In genomic region chr2:191691016-191691725, GRCh38 we compare ENCODE assay signal across 8 cellular contexts. TPM values are rescaled to one million over a fixed set of nuclear protein-coding genes. Genes with fewer than 3 reads are reported as not detected.
A peak's percentile ranks its signal among the peaks of the same experiment; 100 is the strongest.
DNase-seq lines count a peak whose midpoint lies in the region; ATAC-seq and TF ChIP-seq lines count a peak whose summit lies in the region.

No MANE protein-coding gene starts in this region.

- WGBS in neuronal stem cell (ENCODE audit: extremely low coverage in 2 of 2, insufficient read length in 2 of 2, insufficient replicate concordance in 1 of 2), 2 donors: no CpG with 5 or more reads among the region's 5 CpGs

- H3K36me3 ChIP-seq in fibroblast of lung (ENCODE audit: control insufficient read depth, insufficient read depth, low read length): no peaks in the 10 kb centered on the region
- H3K36me3 ChIP-seq in neuronal stem cell (replicated peaks in 1 of 2; ENCODE audit: control insufficient read depth in 2 of 2, insufficient read depth in 2 of 2, low read length in 2 of 2): no peaks in the 10 kb centered on the region

- H4K91ac ChIP-seq in neuronal stem cell (ENCODE audit: low read depth, low read length, poor library complexity): no peak overlapping the region

- H3K4me3 ChIP-seq in fibroblast of lung (replicated peaks in 1 of 4; ENCODE audit: control extremely low read depth in 1 of 4, insufficient read depth in 1 of 4, low read depth in 3 of 4, low read length in 4 of 4) (no peak overlapping the region), neuronal stem cell (ENCODE audit: low read length in 2 of 2) (no peak overlapping the region)

- no peak overlapping the region for H2BK5ac ChIP-seq in neuronal stem cell (ENCODE audit: low read length)

- no peak overlapping the region for H3K23ac ChIP-seq in neuronal stem cell (ENCODE audit: low read depth, low read length, poor library complexity)

- H2AFZ ChIP-seq in fibroblast of lung (ENCODE audit: low read length): no peak overlapping the region
- peak overlapping the region; percentile 25 for H2AFZ ChIP-seq in neuronal stem cell (ENCODE audit: low read length)

- H3K18ac ChIP-seq in neuronal stem cell (ENCODE audit: low read length): no peak overlapping the region

- H3K14ac ChIP-seq in neuronal stem cell (ENCODE audit: low read length): no peak overlapping the region

- TF ChIP-seq CTCF in fibroblast of lung (conservative IDR thresholded peaks at IDR 0.05 in 1 of 2, IDR thresholded peaks at IDR 0.05 in 1 of 2; ENCODE audit: low read depth in 1 of 2, low read length in 2 of 2): peak; percentile 72 to 89

- no peak overlapping the region for H3K4ac ChIP-seq in neuronal stem cell (ENCODE audit: low read length)

- H2AK5ac ChIP-seq in neuronal stem cell (ENCODE audit: low read depth, low read length): no peak overlapping the region

- no peak overlapping the region for H2BK15ac ChIP-seq in neuronal stem cell (ENCODE audit: low read length)

- H3K27ac ChIP-seq in fibroblast of lung (ENCODE audit: insufficient read depth, low read length): no peak overlapping the region
- H3K27ac ChIP-seq in neuronal stem cell (replicated peaks; ENCODE audit: low read length): no peak overlapping the region

- no peak overlapping the region for H3K9ac ChIP-seq in fibroblast of lung (ENCODE audit: insufficient read depth, low read length)
- no peak overlapping the region for H3K9ac ChIP-seq in neuronal stem cell (ENCODE audit: low read depth, low read length, poor library complexity)

- H3K9me3 ChIP-seq in fibroblast of lung (ENCODE audit: control insufficient read depth, insufficient read depth, low read depth, low read length): no peaks in the 10 kb centered on the region
- no peaks in the 10 kb centered on the region for H3K9me3 ChIP-seq in neuronal stem cell (replicated peaks in 1 of 2; ENCODE audit: control insufficient read depth in 2 of 2, insufficient read depth in 1 of 2, low read depth in 1 of 2, low read length in 2 of 2)

- H2BK120ac ChIP-seq in neuronal stem cell (ENCODE audit: low read depth, low read length): no peak overlapping the region

- in situ Hi-C loops in Caki2 (cut with HindIII; ENCODE audit: low pct_unique_long_range_greater_than_20kb, low sequenced_read_pairs): loop anchor here (25.0 kb wide), 1 partner anchor 129 kb away; no protein-coding TSS in a partner anchor

- H3K4me1 ChIP-seq in fibroblast of lung (ENCODE audit: control insufficient read depth, extremely low read depth, insufficient read depth, low read length): peaks cover 17% of the 10 kb centered on the region
- no peaks in the 10 kb centered on the region for H3K4me1 ChIP-seq in neuronal stem cell (ENCODE audit: control insufficient read depth in 2 of 2, insufficient read depth in 1 of 2, low read depth in 1 of 2, low read length in 2 of 2)

- H3K4me2 ChIP-seq in fibroblast of lung (ENCODE audit: extremely low read depth, insufficient read depth, low read length) (no peak overlapping the region), neuronal stem cell (ENCODE audit: insufficient read depth, low read length, poor library complexity, severe bottlenecking) (no peak overlapping the region)

- no peaks in the 10 kb centered on the region for H3K79me1 ChIP-seq in neuronal stem cell (ENCODE audit: low read depth, low read length)

- DNase-seq in Caki2 (ENCODE audit: low read depth) (peak; percentile 71), NCI-H446 treated with DMSO at 0.1 percent for 48 hours (lab: John Stamatoyannopoulos, UW) (peak; percentile 14), fibroblast of lung (ENCODE audit: low read depth in 2 of 2) (peak; percentile 79 to 91), neuronal stem cell (ENCODE audit: low spot score) (no peak), cortex of kidney (lab: John Stamatoyannopoulos, UW) (no peak)
- peak; percentile 33 for DNase-seq in activated CD4-positive, alpha-beta T cell treated with anti-CD3 and anti-CD28 coated beads, Interleukin-2, amount 50 U/mL, for 1 hour

- no peaks in the 10 kb centered on the region for H4K20me1 ChIP-seq in fibroblast of lung (ENCODE audit: control insufficient read depth, extremely low read depth, insufficient read depth, low read length)

- H2BK12ac ChIP-seq in neuronal stem cell (ENCODE audit: low read length): no peak overlapping the region

- peak; percentile 75 for ATAC-seq in GM18870 (IDR thresholded peaks at IDR 0.05; ENCODE audit: unreplicated experiment)
- peak; percentile 62 for ATAC-seq in HG03060 (IDR thresholded peaks at IDR 0.05; ENCODE audit: low read depth, unreplicated experiment)

- H3K27me3 ChIP-seq in fibroblast of lung (ENCODE audit: control insufficient read depth, insufficient read depth, low read length) (no peaks in the 10 kb centered on the region), neuronal stem cell (ENCODE audit: control insufficient read depth in 3 of 3, insufficient read depth in 3 of 3, low read depth in 1 of 3, low read length in 3 of 3) (no peaks in the 10 kb centered on the region)

- H4K8ac ChIP-seq in neuronal stem cell (ENCODE audit: low read depth, low read length): no peak overlapping the region

- no peaks in the 10 kb centered on the region for H3K79me2 ChIP-seq in fibroblast of lung (ENCODE audit: control insufficient read depth, insufficient read depth, low read length)

RNA-seq across cellular contexts. Expression of gene NABP1, which starts 13.2 kb away (rescaled TPM):
- total RNA-seq in Caki2 (2014; rRNA removed; shearing (Covaris generic); ENCODE audit: low replicate concordance): 13.9 and 18.7 TPM in 2 replicates
- total RNA-seq in fibroblast of lung: 77.8 and 117 TPM in 2 replicates
- 64.2 and 123 TPM in 2 replicates for polyA plus RNA-seq in fibroblast of lung
- 57.6 and 87.3 TPM in 2 replicates for polyA plus RNA-seq in fibroblast of lung (2012)
- polyA minus RNA-seq in fibroblast of lung (ENCODE audit: low replicate concordance): 8.3 and 18.8 TPM in 2 replicates
- polyA plus RNA-seq in neuronal stem cell (2013, experiment 1 of 2): 0.91 TPM
- polyA plus RNA-seq in neuronal stem cell (2013, experiment 2 of 2): 1.2 TPM

Comparison
In these comparisons a context has a peak if more than half of its experiments do, and no peak if none do; other contexts are left out.
1. DNase-seq: peak in Caki2 (single experiment), NCI-H446 treated with DMSO at 0.1 percent for 48 hours (single experiment), activated CD4-positive, alpha-beta T cell treated with anti-CD3 and anti-CD28 coated beads, Interleukin-2, amount 50 U/mL, for 1 hour (single experiment) and fibroblast of lung (2 of 2); none in neuronal stem cell (single experiment) and cortex of kidney (single experiment).